ENCODE assay signal across 25 cellular contexts in genomic region chr1:178496410-178497135, GRCh38. TPM values are rescaled to one million over a fixed set of nuclear protein-coding genes. Genes with fewer than 3 reads are reported as not detected.
"Had no signal": no experiment of that assay in that cellular context is flagged by ENCODE, and none has a peak within 500 bp of the region (broad histone marks: within the 10 kb centered on the region; RNA-seq: fewer than 3 reads in every experiment).

Gene CLEC20A, minus strand, starts transcription at chr1:178496964. Its CDS starts 25 bp downstream, at chr1:178496939.

- H3K4me1 ChIP-seq: body of pancreas, foreskin keratinocyte, left lung, pancreas, right lobe of liver had no signal

- H3K4me3 ChIP-seq: body of pancreas, cardiac muscle cell, left lung, pancreas, right lobe of liver, SK-N-MC, thoracic aorta, upper lobe of left lung had no signal

- H3K4me1 Mint-ChIP-seq: activated naive CD4-positive, alpha-beta T cell treated with anti-CD3 and anti-CD28 coated beads, Interleukin-2, amount 50 U/mL, for 24 hours; immature natural killer cell; stimulated activated memory B cell treated with anti-CD40 and anti-IgM and Interleukin-4, amounts not matched to agents 10 μg/mL and 1 μg/mL and 100 μg/mL, for 72 hours had no signal

- H3K9me3 Mint-ChIP-seq: activated CD4-positive, alpha-beta memory T cell treated with anti-CD3 and anti-CD28 coated beads for 36 hours; activated naive CD4-positive, alpha-beta T cell treated with anti-CD3 and anti-CD28 coated beads, Interleukin-2, amount 50 U/mL, for 24 hours; immature natural killer cell; stimulated activated memory B cell treated with anti-CD40 and anti-IgM and Interleukin-4, amounts not matched to agents 10 μg/mL and 1 μg/mL and 100 μg/mL, for 72 hours had no signal

- H3K4me3 Mint-ChIP-seq: activated CD4-positive, alpha-beta memory T cell treated with anti-CD3 and anti-CD28 coated beads for 36 hours; activated naive CD4-positive, alpha-beta T cell treated with anti-CD3 and anti-CD28 coated beads, Interleukin-2, amount 50 U/mL, for 24 hours; immature natural killer cell; stimulated activated memory B cell treated with anti-CD40 and anti-IgM and Interleukin-4, amounts not matched to agents 10 μg/mL and 1 μg/mL and 100 μg/mL, for 72 hours had no signal

- ATAC-seq: body of pancreas; foreskin keratinocyte; left lung; pancreas; right lobe of liver; stimulated activated memory B cell treated with anti-CD40 and anti-IgM and Interleukin-4, amounts not matched to agents 10 μg/mL and 1 μg/mL and 100 μg/mL, for 72 hours had no signal

- DNase-seq: activated CD4-positive, alpha-beta memory T cell treated with anti-CD3 and anti-CD28 coated beads for 36 hours; activated CD4-positive, alpha-beta T cell treated with anti-CD3 and anti-CD28 coated beads for 48 hours; activated gamma-delta T cell treated with Interleukin-2 at 50 U/mL for 16 hours; anterior cingulate cortex; body of pancreas; effector CD4-positive, alpha-beta T cell; foreskin keratinocyte; immature natural killer cell; left lung; pancreas; right lobe of liver; small intestine; SW 1271 had no signal

- H3K27me3 Mint-ChIP-seq: activated naive CD4-positive, alpha-beta T cell treated with anti-CD3 and anti-CD28 coated beads, Interleukin-2, amount 50 U/mL, for 24 hours had no signal

- H3K36me3 Mint-ChIP-seq: activated CD4-positive, alpha-beta memory T cell treated with anti-CD3 and anti-CD28 coated beads for 36 hours; activated naive CD4-positive, alpha-beta T cell treated with anti-CD3 and anti-CD28 coated beads, Interleukin-2, amount 50 U/mL, for 24 hours; immature natural killer cell; stimulated activated memory B cell treated with anti-CD40 and anti-IgM and Interleukin-4, amounts not matched to agents 10 μg/mL and 1 μg/mL and 100 μg/mL, for 72 hours had no signal

- H3K27ac ChIP-seq: body of pancreas, cardiac muscle cell, foreskin keratinocyte, left lung, pancreas, right lobe of liver, SK-N-MC, thoracic aorta, upper lobe of left lung had no signal

- H3K27me3 ChIP-seq: body of pancreas, cardiac muscle cell, foreskin keratinocyte, left lung, pancreas, right lobe of liver, upper lobe of left lung had no signal

- H3K27ac Mint-ChIP-seq: activated CD4-positive, alpha-beta memory T cell treated with anti-CD3 and anti-CD28 coated beads for 36 hours; activated naive CD4-positive, alpha-beta T cell treated with anti-CD3 and anti-CD28 coated beads, Interleukin-2, amount 50 U/mL, for 24 hours; immature natural killer cell; stimulated activated memory B cell treated with anti-CD40 and anti-IgM and Interleukin-4, amounts not matched to agents 10 μg/mL and 1 μg/mL and 100 μg/mL, for 72 hours had no signal

- H3K9me3 ChIP-seq: body of pancreas, left lung, pancreas, right lobe of liver, thoracic aorta, upper lobe of left lung had no signal

- H3K36me3 ChIP-seq: cardiac muscle cell, left lung, pancreas, right lobe of liver, thoracic aorta, upper lobe of left lung had no signal

RNA-seq across cellular contexts. Expression of gene CLEC20A, which starts in this region (rescaled TPM):
- total RNA-seq: activated CD4-positive, alpha-beta memory T cell treated with anti-CD3 and anti-CD28 coated beads for 36 hours; body of pancreas; cardiac muscle cell; chondrocyte; foreskin keratinocyte; glomerular endothelial cell; kidney epithelial cell; left lung; pancreas; pulmonary artery endothelial cell; right lobe of liver; T-helper 2 cell treated with Interferon-gamma antibody and Interleukin-4, amounts not matched to agents 100 ng/mL and 5 ng/mL, for 36 hours; upper lobe of left lung had no signal
- polyA plus RNA-seq: cardiac muscle cell, esophagus, foreskin keratinocyte, pancreas had no signal
